13 cellular contexts compared by ENCODE assay signal in genomic region chr15:88897142-88897455, GRCh38. TPM values are rescaled to one million over a fixed set of nuclear protein-coding genes. Genes with fewer than 3 reads are reported as not detected.
A peak's percentile ranks its signal among the peaks of the same experiment; 100 is the strongest.
DNase-seq lines count a peak whose midpoint lies in the region; ATAC-seq, FAIRE-seq and TF ChIP-seq lines count a peak whose summit lies in the region.
"Had no signal": no experiment of that assay in that cellular context is flagged by ENCODE, and none has a peak within 500 bp of the region (broad histone marks: within the 10 kb centered on the region; RNA-seq: fewer than 3 reads in every experiment).

No MANE protein-coding gene starts in this region.

- peaks cover 19% of the 10 kb centered on the region for H3K4me1 Mint-ChIP-seq in MCF 10A (ENCODE audit: insufficient read depth, unreplicated experiment)

- no peaks in the 10 kb centered on the region for H3F3A ChIP-seq in PC-3 (ENCODE audit: low read length, unreplicated experiment)

- POLR2A ChIA-PET in MCF 10A (lab: Yijun Ruan, JAX): interaction anchor here (0.7 to 1.7 kb wide), 7 partner anchors 14 to 259 kb away, joined by 3 to 7 read pairs (median 4); no protein-coding TSS in a partner anchor
- POLR2A ChIA-PET in K562 (lab: Yijun Ruan, JAX): interaction anchor here (1.0 to 1.3 kb wide), 2 partner anchors 8 to 398 kb away, joined by 3 read pairs; no protein-coding TSS in a partner anchor
- POLR2A ChIA-PET in PC-3 (lab: Charles Lee; ENCODE audit: unreplicated experiment): no interaction called here

- H3K9me3 Mint-ChIP-seq in MCF 10A (ENCODE audit: unreplicated experiment): no peaks in the 10 kb centered on the region
- H3K9me3 Mint-ChIP-seq: activated T-cell treated with anti-CD3 and anti-CD28 coated beads, Interleukin-2, amount 50 U/mL, for 72 hours had no signal

- H3K9me1 ChIP-seq in K562 (ENCODE audit: control insufficient read depth, insufficient read depth, low read length): no peaks in the 10 kb centered on the region

- no peaks in the 10 kb centered on the region for H3K9me2 ChIP-seq in PC-3 (replicated peaks; ENCODE audit: low read length)

- H3K79me2 ChIP-seq in K562 (ENCODE audit: control insufficient read depth, insufficient read depth, low read length) (no peaks in the 10 kb centered on the region), PC-3 (ENCODE audit: low read length) (no peaks in the 10 kb centered on the region)

- H3K36me3 Mint-ChIP-seq in MCF 10A (ENCODE audit: insufficient read depth, unreplicated experiment): peaks cover 54% of the 10 kb centered on the region

- no peak for TF ChIP-seq EP300 in K562 (IDR thresholded peaks at IDR 0.05; ENCODE audit: low read length)

- H3K36me3 ChIP-seq in breast epithelium: no peaks in the 10 kb centered on the region
- H3K36me3 ChIP-seq in K562 (ENCODE audit: control insufficient read depth, insufficient read depth, low read length): peaks cover 25% of the 10 kb centered on the region; the same call in 2 of the 3 replicates
- no peaks in the 10 kb centered on the region for H3K36me3 ChIP-seq in muscle layer of colon (ENCODE audit: insufficient read depth, low read length)
- peaks cover 27 to 36% (median 35%) of the 10 kb centered on the region in 3 donors for H3K36me3 ChIP-seq in tibial artery
- H3K36me3 ChIP-seq in PC-3 (ENCODE audit: low read depth, low read length): no peaks in the 10 kb centered on the region

- H4K20me1 ChIP-seq in K562 (replicated peaks; ENCODE audit: control insufficient read depth, insufficient read depth, low read length): no peaks in the 10 kb centered on the region
- H4K20me1 ChIP-seq in PC-3 (ENCODE audit: low read length): no peaks in the 10 kb centered on the region

- no peaks in the 10 kb centered on the region for H3K27me3 ChIP-seq in breast epithelium
- H3K27me3 ChIP-seq in K562 (ENCODE audit: control insufficient read depth in 2 of 2, insufficient read depth in 2 of 2, low read length in 2 of 2): no peaks in the 10 kb centered on the region
- peaks cover 0 to 33% of the 10 kb centered on the region in 2 donors for H3K27me3 ChIP-seq in muscle layer of colon (ENCODE audit: control insufficient read depth in 1 of 2, insufficient read depth in 2 of 2, low read length in 2 of 2)
- no peaks in the 10 kb centered on the region for H3K27me3 ChIP-seq in tibial artery
- H3K27me3 ChIP-seq in PC-3 (ENCODE audit: low read length): no peaks in the 10 kb centered on the region

- H3K4me3 ChIP-seq in breast epithelium: peak overlapping the region in 2 of 3 donors; percentile 6 to 31
- H3K4me3 ChIP-seq in K562: no peak overlapping the region
- H3K4me3 ChIP-seq in muscle layer of colon (ENCODE audit: low read depth in 1 of 2, low read length in 2 of 2): peak overlapping the region in 1 of 2 donors; percentile 30
- peak overlapping the region in 1 of 2 donors; percentile 15 for H3K4me3 ChIP-seq in tibial artery
- H3K4me3 ChIP-seq in PC-3 (ENCODE audit: low read length): no peak overlapping the region
- H3K4me3 ChIP-seq: body of pancreas, GM12878, GM23248 had no signal

- H3K9ac ChIP-seq in K562 (ENCODE audit: insufficient read depth in 1 of 2, low read depth in 2 of 2, low read length in 2 of 2) (peak overlapping the region; percentile 24 to 81; a peak in 3 of 4 replicates), muscle layer of colon (ENCODE audit: low read length) (no peak overlapping the region), PC-3 (ENCODE audit: low read length) (no peak overlapping the region)
- H3K9ac ChIP-seq: GM23248 had no signal

- H2AFZ ChIP-seq in K562 (ENCODE audit: low read depth, low read length) (no peak overlapping the region; the same call in 1 of the 2 replicates), PC-3 (ENCODE audit: low read length) (no peak overlapping the region)
- H2AFZ ChIP-seq: GM23248 had no signal

- no peak for FAIRE-seq in K562 (lab: Jason Lieb, UNC)
- FAIRE-seq: GM12878, GM19239 had no signal

- H3K27ac ChIP-seq in breast epithelium (peak overlapping the region; percentile 77 to 82), K562 (ENCODE audit: extremely low read depth, low read depth, low read length) (no peak overlapping the region), muscle layer of colon (ENCODE audit: low read depth, low read length) (peak overlapping the region; percentile 32), tibial artery (peak overlapping the region; percentile 78 to 87), PC-3 (ENCODE audit: low read length) (no peak overlapping the region)
- H3K27ac ChIP-seq: body of pancreas, GM23248 had no signal

- no peak for TF ChIP-seq POLR2A in breast epithelium (IDR thresholded peaks at IDR 0.05)
- no peak for TF ChIP-seq POLR2A in K562 (conservative IDR thresholded peaks at IDR 0.05)

- ATAC-seq in K562 (peak; percentile 16; the same call in 2 of the 3 replicates), PC-3 (no peak)

- H3K4me1 ChIP-seq in breast epithelium: peaks cover 4 to 16% of the 10 kb centered on the region in 2 donors
- peaks cover 9 to 43% of the 10 kb centered on the region in 2 experiments; a peak in 4 of 5 replicates for H3K4me1 ChIP-seq in K562 (replicated peaks in 1 of 2; ENCODE audit: control insufficient read depth in 2 of 2, insufficient read depth in 2 of 2, low read length in 2 of 2)
- peaks cover 26% of the 10 kb centered on the region for H3K4me1 ChIP-seq in muscle layer of colon (ENCODE audit: insufficient read depth, low read length)
- H3K4me1 ChIP-seq in tibial artery: peaks cover 0 to 84% (median 65%) of the 10 kb centered on the region in 4 donors
- peaks cover 15% of the 10 kb centered on the region for H3K4me1 ChIP-seq in PC-3 (ENCODE audit: insufficient read depth, low read length)

- TF ChIP-seq RAD21 in K562 (CRISPR knock-in tag; conservative IDR thresholded peaks at IDR 0.05 in 1 of 2, IDR thresholded peaks at IDR 0.05 in 1 of 2): no peak

- no peaks in the 10 kb centered on the region for H3K27me3 Mint-ChIP-seq in MCF 10A (ENCODE audit: insufficient read depth, unreplicated experiment)

- CTCF ChIA-PET in MCF 10A (lab: Yijun Ruan, JAX) (interaction anchor here (0.7 to 2.0 kb wide), 9 partner anchors 11 to 244 kb away, joined by 3 to 10 read pairs (median 4); no protein-coding TSS in a partner anchor), K562 (lab: Yijun Ruan, JAX; ENCODE audit: low intra/inter-chr PET ratio) (no interaction called here), PC-3 (lab: Charles Lee) (no interaction called here)

- 35% methylated on average over 8 of the region's 8 CpGs for WGBS in K562 (ENCODE audit: insufficient coverage, low coverage, missing lambda C conversion rate)

- BruUV-seq in MCF 10A (replicated peaks; lab: Mats Ljungman, UMichigan): no TSS peak
- BruUV-seq in K562 (replicated peaks; lab: Mats Ljungman, UMichigan): no TSS peak
- no TSS peak for BruUV-seq in PC-3 (replicated peaks; lab: Mats Ljungman, UMichigan)

- in situ Hi-C loops in K562 (cut with MboI): no loop called here

- H3K4me2 ChIP-seq in K562 (ENCODE audit: insufficient read depth, low read length): 0 out of 2 replicates have a peak overlapping the region, but pooled peaks have one; percentile 31
- H3K4me2 ChIP-seq in PC-3 (ENCODE audit: low read length): no peak overlapping the region

- intact Hi-C loops in breast epithelium (cut with DNase I; ENCODE audit: low total_unique reads) (no loop called here), MCF 10A (cut with micrococcal nuclease) (loop anchor here (1.0 to 10.0 kb wide), 2 partner anchors 92 to 240 kb away; partner anchors contain the start of gene ACAN), K562 (cut with micrococcal nuclease) (loop anchor here (5.0 kb wide), 1 partner anchor 280 kb away; no protein-coding TSS in a partner anchor), tibial artery (cut with DNase I; ENCODE audit: low total_unique reads) (loop anchor here (10.0 kb wide), 1 partner anchor 348 kb away; the partner anchor contains the start of gene FANCI), PC-3 (cut with micrococcal nuclease) (no loop called here)

- TF ChIP-seq CTCF in breast epithelium (IDR thresholded peaks at IDR 0.05): no peak
- TF ChIP-seq CTCF in MCF 10A (IDR thresholded peaks at IDR 0.05; ENCODE audit: unreplicated experiment): no peak
- no peak for TF ChIP-seq CTCF in K562 (IDR thresholded peaks at IDR 0.05 in 2 of 3, conservative IDR thresholded peaks at IDR 0.05 in 1 of 3; ENCODE audit: insufficient read depth in 2 of 3, low read depth in 1 of 3, low read length in 3 of 3)
- no peak for TF ChIP-seq CTCF in tibial artery (IDR thresholded peaks at IDR 0.05)
- TF ChIP-seq CTCF in PC-3 (conservative IDR thresholded peaks at IDR 0.05; ENCODE audit: low read depth, low read length): no peak

- DNase-seq in breast epithelium (ENCODE audit: low spot score in 2 of 2) (no peak), MCF 10A (ENCODE audit: unreplicated experiment) (no peak), K562 (ENCODE audit: extremely low read depth in 1 of 4, low spot score in 3 of 4) (no peak), tibial artery (no peak), PC-3 (no peak), NCI-H1048 (lab: John Stamatoyannopoulos, UW) (no peak), 8988T (no peak)

- H3K4me3 Mint-ChIP-seq in MCF 10A (ENCODE audit: unreplicated experiment): no peak overlapping the region

- no peak overlapping the region for H3K27ac Mint-ChIP-seq in MCF 10A (ENCODE audit: low read depth, unreplicated experiment)
- H3K27ac Mint-ChIP-seq: activated T-cell treated with anti-CD3 and anti-CD28 coated beads, Interleukin-2, amount 50 U/mL, for 72 hours had no signal

- H3K9me3 ChIP-seq in breast epithelium (no peaks in the 10 kb centered on the region), K562 (replicated peaks; ENCODE audit: control insufficient read depth, insufficient read depth, low read depth, low read length) (no peaks in the 10 kb centered on the region), muscle layer of colon (ENCODE audit: low read length) (no peaks in the 10 kb centered on the region), tibial artery (no peaks in the 10 kb centered on the region), PC-3 (ENCODE audit: low read length) (no peaks in the 10 kb centered on the region)
- H3K9me3 ChIP-seq: body of pancreas had no signal

RNA-seq across cellular contexts. Expression of gene HAPLN3, which starts 1.8 kb away (rescaled TPM):
- total RNA-seq in breast epithelium: 10 to 100 TPM in 2 of 3 donors, 1 to 10 TPM in 1; 3.4 to 24.6 (median 11.1) TPM
- total RNA-seq in MCF 10A (2022): 4.1 and 5.0 TPM in 2 replicates
- total RNA-seq in K562 (2011; cell fraction: chromatin; rRNA removed; ENCODE audit: low replicate concordance): 5.6 and 9.6 TPM in 2 replicates
- total RNA-seq in K562 (2011; cell fraction: nucleolus; rRNA removed): 6.2 and 6.8 TPM in 2 replicates
- 4.9 and 5.9 TPM in 2 replicates for total RNA-seq in K562 (2011; cell fraction: nucleoplasm; rRNA removed)
- total RNA-seq in K562 (2014; rRNA removed): 1.9 and 2.1 TPM in 2 replicates
- 0.35 and 0.36 TPM in 2 replicates for total RNA-seq in K562 (2014; rRNA removed; fragmentation: Illumina TruSeq; extraction: Trizol)
- 0.65 and 1.0 TPM in 2 replicates for total RNA-seq in K562 (2015; rRNA removed; fragmentation: Illumina TruSeq; extraction: Trizol)
- 1.9 and 2.4 TPM in 2 replicates for total RNA-seq in K562 (2021)
- 0.71 and 2.1 TPM in 2 replicates for polyA plus RNA-seq in K562 (2011; rRNA removed)
- 1.4 and 2.3 TPM in 2 replicates for polyA plus RNA-seq in K562 (2011; cell fraction: cytosol; rRNA removed)
- polyA plus RNA-seq in K562 (2011; cell fraction: nucleus; rRNA removed): 9.4 and 14.2 TPM in 2 replicates
- 1.6 and 4.0 TPM in 2 replicates for polyA plus RNA-seq in K562 (2012)
- 0.59 and 1.00 TPM in 2 replicates for polyA plus RNA-seq in K562 (2014; fragmentation: Illumina TruSeq; extraction: Trizol)
- polyA plus RNA-seq in K562 (2014; fragmentation: Nextera tagmentation; extraction: Ambion mirVana): under 1 TPM; 0.04 to 0.06 TPM
- polyA plus RNA-seq in K562 (2014; rRNA removed): 2.0 and 3.4 TPM in 2 replicates
- 0.77 and 0.99 TPM in 2 replicates for polyA minus RNA-seq in K562 (2011; rRNA and poly(A)+ RNA removed)
- polyA minus RNA-seq in K562 (2011; cell fraction: cytosol; rRNA and poly(A)+ RNA removed): 2.5 TPM in 1 of 2 replicates, not detected in the other
- 1.1 and 1.8 TPM in 2 replicates for polyA minus RNA-seq in K562 (2011; cell fraction: nucleus; rRNA and poly(A)+ RNA removed)
- total RNA-seq in PC-3 (2014; rRNA removed): 1.0 and 1.1 TPM in 2 replicates

RNA-seq across cellular contexts. Expression of gene MFGE8, which starts 16.1 kb away (rescaled TPM):
- 100 to 1,000 TPM; 226 to 457 (median 311) TPM for total RNA-seq in breast epithelium
- total RNA-seq in MCF 10A (2022): 207 and 254 TPM in 2 replicates
- total RNA-seq in K562 (2011; cell fraction: chromatin; rRNA removed; ENCODE audit: low replicate concordance): 609 and 1,242 TPM in 2 replicates
- 770 and 804 TPM in 2 replicates for total RNA-seq in K562 (2011; cell fraction: nucleolus; rRNA removed)
- 668 and 702 TPM in 2 replicates for total RNA-seq in K562 (2011; cell fraction: nucleoplasm; rRNA removed)
- total RNA-seq in K562 (2014; rRNA removed): 62.3 and 73.1 TPM in 2 replicates
- 24.9 and 31.3 TPM in 2 replicates for total RNA-seq in K562 (2014; rRNA removed; fragmentation: Illumina TruSeq; extraction: Trizol)
- 35.4 and 36.3 TPM in 2 replicates for total RNA-seq in K562 (2015; rRNA removed; fragmentation: Illumina TruSeq; extraction: Trizol)
- 129 and 142 TPM in 2 replicates for total RNA-seq in K562 (2021)
- 85.1 and 148 TPM in 2 replicates for polyA plus RNA-seq in K562 (2011; rRNA removed)
- 115 and 120 TPM in 2 replicates for polyA plus RNA-seq in K562 (2011; cell fraction: cytosol; rRNA removed)
- 355 and 465 TPM in 2 replicates for polyA plus RNA-seq in K562 (2011; cell fraction: nucleus; rRNA removed)
- polyA plus RNA-seq in K562 (2012): 147 and 220 TPM in 2 replicates
- 93.6 and 109 TPM in 2 replicates for polyA plus RNA-seq in K562 (2014; fragmentation: Illumina TruSeq; extraction: Trizol)
- polyA plus RNA-seq in K562 (2014; fragmentation: Nextera tagmentation; extraction: Ambion mirVana): 1 to 10 TPM; 2.3 to 3.1 TPM
- polyA plus RNA-seq in K562 (2014; rRNA removed): 113 and 119 TPM in 2 replicates
- polyA minus RNA-seq in K562 (2011; rRNA and poly(A)+ RNA removed): 62.6 and 80.1 TPM in 2 replicates
- 71.4 and 82.5 TPM in 2 replicates for polyA minus RNA-seq in K562 (2011; cell fraction: cytosol; rRNA and poly(A)+ RNA removed)
- polyA minus RNA-seq in K562 (2011; cell fraction: nucleus; rRNA and poly(A)+ RNA removed): 120 and 137 TPM in 2 replicates
- 32.0 and 34.2 TPM in 2 replicates for total RNA-seq in PC-3 (2014; rRNA removed)

Comparison
In these comparisons a context has a peak if more than half of its experiments do, and no peak if none do; other contexts are left out.
1. intact Hi-C loops: an anchor here in MCF 10A (1.0 to 10.0 kb wide), K562 (5.0 kb wide) and tibial artery (10.0 kb wide); none called in breast epithelium and PC-3.
2. H3K27ac ChIP-seq: peak in breast epithelium (2 of 2), muscle layer of colon (single experiment) and tibial artery (2 of 2); none in K562 (single experiment) and PC-3 (single experiment).
3. H3K4me3 ChIP-seq: peak in breast epithelium (2 of 3); none in K562 (single experiment) and PC-3 (single experiment).
4. H3K9ac ChIP-seq: peak in K562 (2 of 2); none in muscle layer of colon (single experiment) and PC-3 (single experiment).